In genomic region chrX:323721-324628, GRCh38 we compare ENCODE assay signal across 9 cellular contexts. TPM values are rescaled to one million over a fixed set of nuclear protein-coding genes. Genes with fewer than 3 reads are reported as not detected.
DNase-seq lines count a peak whose midpoint lies in the region; ATAC-seq and TF ChIP-seq lines count a peak whose summit lies in the region.
"Had no signal": no experiment of that assay in that cellular context is flagged by ENCODE, and none has a peak within 500 bp of the region (broad histone marks: within the 10 kb centered on the region; RNA-seq: fewer than 3 reads in every experiment).

No MANE protein-coding gene starts in this region.

- H3K4me2 ChIP-seq in mammary epithelial cell (ENCODE audit: insufficient read depth, low read depth, low read length): peak overlapping the region; percentile 48

- BruUV-seq in mammary epithelial cell (replicated peaks; lab: Mats Ljungman, UMichigan): no TSS peak

- 34% methylated on average over 22 of the region's 38 CpGs for WGBS in mammary epithelial cell (ENCODE audit: low coverage, missing lambda C conversion rate)

- ATAC-seq in GM21786 (IDR thresholded peaks at IDR 0.05; ENCODE audit: unreplicated experiment): no peak
- no peak for ATAC-seq in HG03460 (IDR thresholded peaks at IDR 0.05; ENCODE audit: unreplicated experiment)
- no peak for ATAC-seq in HG03439 (IDR thresholded peaks at IDR 0.05; ENCODE audit: unreplicated experiment)

- H3K4me1 ChIP-seq in mammary epithelial cell (ENCODE audit: insufficient read depth, low read length): peaks cover 8% of the 10 kb centered on the region

- no peaks in the 10 kb centered on the region for H4K20me1 ChIP-seq in mammary epithelial cell (ENCODE audit: insufficient read depth, low read length)

- DNase-seq in Caki2 (ENCODE audit: low read depth) (peak; percentile 63), LoVo (ENCODE audit: low spot score) (peak; percentile 66), mammary epithelial cell (peak; percentile 86), medulla oblongata (ENCODE audit: extremely low spot score) (peak; percentile 24)
- DNase-seq in activated CD8-positive, alpha-beta memory T cell treated with anti-CD3 and anti-CD28 coated beads for 24 hours: no peak

- no peak overlapping the region for H3K9ac ChIP-seq in mammary epithelial cell (ENCODE audit: insufficient read depth, low read length)

- no peak overlapping the region for H3K27ac ChIP-seq in mammary epithelial cell (ENCODE audit: insufficient read depth, low read depth, low read length)
- H3K27ac ChIP-seq: neutrophil had no signal

- peak overlapping the region in 1 of 3 experiments; percentile 29 for H3K4me3 ChIP-seq in mammary epithelial cell (replicated peaks in 1 of 3; ENCODE audit: insufficient read depth in 1 of 3, low read depth in 2 of 3, low read length in 3 of 3)

- intact Hi-C loops in mammary epithelial cell (cut with micrococcal nuclease): loop anchor here (2.0 to 10.0 kb wide), 2 partner anchors 63 to 831 kb away; partner anchors contain the start of gene PPP2R3B

- peaks cover 20% of the 10 kb centered on the region for H3K79me2 ChIP-seq in mammary epithelial cell (ENCODE audit: insufficient read depth, low read length)

- H3K9me3 ChIP-seq in mammary epithelial cell (replicated peaks; ENCODE audit: insufficient read depth, low read length): no peaks in the 10 kb centered on the region
- H3K9me3 ChIP-seq: neutrophil had no signal

- CTCF ChIA-PET in mammary epithelial cell (lab: Charles Lee; ENCODE audit: low non-redundant PET): no interaction called here

- H3K36me3 ChIP-seq in mammary epithelial cell (ENCODE audit: insufficient read depth, low read length): no peaks in the 10 kb centered on the region
- H3K36me3 ChIP-seq: neutrophil had no signal

- in situ Hi-C loops in Caki2 (cut with HindIII; ENCODE audit: low pct_unique_long_range_greater_than_20kb, low sequenced_read_pairs) (no loop called here), mammary epithelial cell (cut with MboI; ENCODE audit: low sequenced_read_pairs in 2 of 2) (no loop called here)

- TF ChIP-seq CTCF in mammary epithelial cell (conservative IDR thresholded peaks at IDR 0.05 in 1 of 2, IDR thresholded peaks at IDR 0.05 in 1 of 2; ENCODE audit: extremely low read depth in 1 of 2, insufficient read depth in 1 of 2, low read depth in 1 of 2, low read length in 2 of 2): peak; percentile 3 to 54

- H3K27me3 ChIP-seq in mammary epithelial cell (ENCODE audit: insufficient read depth, low read length): peaks cover 2% of the 10 kb centered on the region

- peak overlapping the region; percentile 8 for H2AFZ ChIP-seq in mammary epithelial cell (ENCODE audit: low read depth, low read length)

- dilution Hi-C loops in mammary epithelial cell (cut with HindIII; ENCODE audit: low sequenced_read_pairs): no loop called here

RNA-seq across cellular contexts. Expression of gene GTPBP6, which starts 5.4 kb away (rescaled TPM):
- 32.1 and 37.2 TPM in 2 replicates for total RNA-seq in Caki2 (2014; rRNA removed; shearing (Covaris generic); ENCODE audit: low replicate concordance)
- 10 to 100 TPM; 28.0 to 46.7 TPM for total RNA-seq in mammary epithelial cell
- polyA plus RNA-seq in mammary epithelial cell: 30.4 TPM
- polyA minus RNA-seq in mammary epithelial cell: 16.0 TPM

RNA-seq across cellular contexts. Expression of gene PLCXD1, which starts 42.8 kb away (rescaled TPM):
- total RNA-seq in Caki2 (2014; rRNA removed; shearing (Covaris generic); ENCODE audit: low replicate concordance): 1.9 and 2.0 TPM in 2 replicates
- total RNA-seq in mammary epithelial cell: 1 to 10 TPM; 4.3 to 9.8 TPM
- 6.6 TPM for polyA plus RNA-seq in mammary epithelial cell
- 20.4 TPM for polyA minus RNA-seq in mammary epithelial cell
